ENCODE assay signal across 1 cellular context in genomic region chr11:95404370-95404769, GRCh38.
TF ChIP-seq lines count a peak whose summit lies in the region.

No MANE protein-coding gene starts in this region.

TF ChIP-seq in H1, 55 proteins besides CTCF, POLR2A, EP300 and RAD21:
- no peak for TF ChIP-seq TBP (IDR thresholded peaks at IDR 0.05; ENCODE audit: low read depth, low read length)
- TF ChIP-seq ATF3 (IDR thresholded peaks at IDR 0.05; ENCODE audit: insufficient read depth, low read depth, low read length): no peak
- TF ChIP-seq YY1 (IDR thresholded peaks at IDR 0.05; ENCODE audit: low read depth, low read length): no peak
- no peak for TF ChIP-seq TEAD4 (IDR thresholded peaks at IDR 0.05; ENCODE audit: low read depth, low read length)
- TF ChIP-seq CBX5 (IDR thresholded peaks at IDR 0.05; ENCODE audit: low read depth, low read length): no peak
- TF ChIP-seq POLR2AphosphoS5 (IDR thresholded peaks at IDR 0.05; ENCODE audit: low read depth, low read length): no peak
- no peak for TF ChIP-seq NRF1 (IDR thresholded peaks at IDR 0.05; ENCODE audit: low read depth, low read length)
- no peak for TF ChIP-seq SRF (IDR thresholded peaks at IDR 0.05; ENCODE audit: low read depth, low read length)
- TF ChIP-seq KDM5A (IDR thresholded peaks at IDR 0.05; ENCODE audit: low read length): no peak
- no peak for TF ChIP-seq RBBP5 (IDR thresholded peaks at IDR 0.05; ENCODE audit: borderline replicate concordance, low read depth, low read length)
